In the genomic region with DNA sequence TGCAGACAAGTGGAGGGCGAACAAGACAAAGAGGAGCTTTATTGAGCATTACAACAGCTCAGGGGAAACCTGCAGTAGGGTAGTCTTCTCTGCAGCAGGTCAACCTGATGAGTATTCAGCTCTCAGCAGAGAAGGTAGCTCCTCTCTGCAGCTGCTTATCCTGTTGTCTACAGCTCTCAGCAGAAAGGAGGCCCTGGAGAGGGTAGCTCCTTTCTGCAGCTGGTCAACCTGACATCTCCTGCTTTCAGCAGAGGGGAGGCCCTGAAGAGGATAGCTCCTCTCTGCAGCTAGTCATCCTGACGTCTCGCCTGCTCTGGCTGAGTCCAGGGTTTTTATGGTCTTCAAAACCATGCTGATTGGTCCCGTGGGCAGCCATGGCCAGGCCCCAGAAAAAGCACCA, we compare ENCODE assay signal across 1 cellular context.
A peak's percentile ranks its signal among the peaks of the same experiment; 100 is the strongest.
TF ChIP-seq lines count a peak whose summit lies in the region.

No MANE protein-coding gene starts in this region.

TF ChIP-seq in K562, 482 proteins besides CTCF, POLR2A, EP300 and RAD21 (continued from another document and continues in another):
- TF ChIP-seq CUX1 (CRISPR knock-in tag; IDR thresholded peaks at IDR 0.05) (no peak), CBX5 (IDR thresholded peaks at IDR 0.05; ENCODE audit: borderline replicate concordance, low read depth) (peak; percentile 96), FOXK2 (conservative IDR thresholded peaks at IDR 0.05 in 1 of 2, IDR thresholded peaks at IDR 0.05 in 1 of 2; ENCODE audit: low read depth in 2 of 2) (no peak), ZNF347 (CRISPR knock-in tag; IDR thresholded peaks at IDR 0.05; ENCODE audit: low read depth) (no peak), ZNF274 (IDR thresholded peaks at IDR 0.05; ENCODE audit: borderline replicate concordance, low read depth, low read length) (no peak), KLF1 (tag; IDR thresholded peaks at IDR 0.05) (no peak), PYGO2 (tag; IDR thresholded peaks at IDR 0.05) (no peak), ZNF133 (CRISPR knock-in tag; IDR thresholded peaks at IDR 0.05) (no peak), HMBOX1 (IDR thresholded peaks at IDR 0.05) (no peak), MTA3 (IDR thresholded peaks at IDR 0.05; ENCODE audit: borderline replicate concordance) (0 out of 2 replicates have a peak, but pooled peaks have one; percentile 34), CHD1 (IDR thresholded peaks at IDR 0.05; ENCODE audit: low read length) (no peak), CHCHD3 (CRISPR knock-in tag; IDR thresholded peaks at IDR 0.05) (no peak), ZNF551 (CRISPR knock-in tag; IDR thresholded peaks at IDR 0.05) (no peak), TAF9B (IDR thresholded peaks at IDR 0.05; ENCODE audit: partially characterized antibody) (no peak)
- TF ChIP-seq, protein P1, sequence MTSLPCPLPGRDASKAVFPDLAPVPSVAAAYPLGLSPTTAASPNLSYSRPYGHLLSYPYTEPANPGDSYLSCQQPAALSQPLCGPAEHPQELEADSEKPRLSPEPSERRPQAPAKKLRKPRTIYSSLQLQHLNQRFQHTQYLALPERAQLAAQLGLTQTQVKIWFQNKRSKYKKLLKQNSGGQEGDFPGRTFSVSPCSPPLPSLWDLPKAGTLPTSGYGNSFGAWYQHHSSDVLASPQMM (CRISPR knock-in tag; IDR thresholded peaks at IDR 0.05): no peak
- TF ChIP-seq, protein P2, sequence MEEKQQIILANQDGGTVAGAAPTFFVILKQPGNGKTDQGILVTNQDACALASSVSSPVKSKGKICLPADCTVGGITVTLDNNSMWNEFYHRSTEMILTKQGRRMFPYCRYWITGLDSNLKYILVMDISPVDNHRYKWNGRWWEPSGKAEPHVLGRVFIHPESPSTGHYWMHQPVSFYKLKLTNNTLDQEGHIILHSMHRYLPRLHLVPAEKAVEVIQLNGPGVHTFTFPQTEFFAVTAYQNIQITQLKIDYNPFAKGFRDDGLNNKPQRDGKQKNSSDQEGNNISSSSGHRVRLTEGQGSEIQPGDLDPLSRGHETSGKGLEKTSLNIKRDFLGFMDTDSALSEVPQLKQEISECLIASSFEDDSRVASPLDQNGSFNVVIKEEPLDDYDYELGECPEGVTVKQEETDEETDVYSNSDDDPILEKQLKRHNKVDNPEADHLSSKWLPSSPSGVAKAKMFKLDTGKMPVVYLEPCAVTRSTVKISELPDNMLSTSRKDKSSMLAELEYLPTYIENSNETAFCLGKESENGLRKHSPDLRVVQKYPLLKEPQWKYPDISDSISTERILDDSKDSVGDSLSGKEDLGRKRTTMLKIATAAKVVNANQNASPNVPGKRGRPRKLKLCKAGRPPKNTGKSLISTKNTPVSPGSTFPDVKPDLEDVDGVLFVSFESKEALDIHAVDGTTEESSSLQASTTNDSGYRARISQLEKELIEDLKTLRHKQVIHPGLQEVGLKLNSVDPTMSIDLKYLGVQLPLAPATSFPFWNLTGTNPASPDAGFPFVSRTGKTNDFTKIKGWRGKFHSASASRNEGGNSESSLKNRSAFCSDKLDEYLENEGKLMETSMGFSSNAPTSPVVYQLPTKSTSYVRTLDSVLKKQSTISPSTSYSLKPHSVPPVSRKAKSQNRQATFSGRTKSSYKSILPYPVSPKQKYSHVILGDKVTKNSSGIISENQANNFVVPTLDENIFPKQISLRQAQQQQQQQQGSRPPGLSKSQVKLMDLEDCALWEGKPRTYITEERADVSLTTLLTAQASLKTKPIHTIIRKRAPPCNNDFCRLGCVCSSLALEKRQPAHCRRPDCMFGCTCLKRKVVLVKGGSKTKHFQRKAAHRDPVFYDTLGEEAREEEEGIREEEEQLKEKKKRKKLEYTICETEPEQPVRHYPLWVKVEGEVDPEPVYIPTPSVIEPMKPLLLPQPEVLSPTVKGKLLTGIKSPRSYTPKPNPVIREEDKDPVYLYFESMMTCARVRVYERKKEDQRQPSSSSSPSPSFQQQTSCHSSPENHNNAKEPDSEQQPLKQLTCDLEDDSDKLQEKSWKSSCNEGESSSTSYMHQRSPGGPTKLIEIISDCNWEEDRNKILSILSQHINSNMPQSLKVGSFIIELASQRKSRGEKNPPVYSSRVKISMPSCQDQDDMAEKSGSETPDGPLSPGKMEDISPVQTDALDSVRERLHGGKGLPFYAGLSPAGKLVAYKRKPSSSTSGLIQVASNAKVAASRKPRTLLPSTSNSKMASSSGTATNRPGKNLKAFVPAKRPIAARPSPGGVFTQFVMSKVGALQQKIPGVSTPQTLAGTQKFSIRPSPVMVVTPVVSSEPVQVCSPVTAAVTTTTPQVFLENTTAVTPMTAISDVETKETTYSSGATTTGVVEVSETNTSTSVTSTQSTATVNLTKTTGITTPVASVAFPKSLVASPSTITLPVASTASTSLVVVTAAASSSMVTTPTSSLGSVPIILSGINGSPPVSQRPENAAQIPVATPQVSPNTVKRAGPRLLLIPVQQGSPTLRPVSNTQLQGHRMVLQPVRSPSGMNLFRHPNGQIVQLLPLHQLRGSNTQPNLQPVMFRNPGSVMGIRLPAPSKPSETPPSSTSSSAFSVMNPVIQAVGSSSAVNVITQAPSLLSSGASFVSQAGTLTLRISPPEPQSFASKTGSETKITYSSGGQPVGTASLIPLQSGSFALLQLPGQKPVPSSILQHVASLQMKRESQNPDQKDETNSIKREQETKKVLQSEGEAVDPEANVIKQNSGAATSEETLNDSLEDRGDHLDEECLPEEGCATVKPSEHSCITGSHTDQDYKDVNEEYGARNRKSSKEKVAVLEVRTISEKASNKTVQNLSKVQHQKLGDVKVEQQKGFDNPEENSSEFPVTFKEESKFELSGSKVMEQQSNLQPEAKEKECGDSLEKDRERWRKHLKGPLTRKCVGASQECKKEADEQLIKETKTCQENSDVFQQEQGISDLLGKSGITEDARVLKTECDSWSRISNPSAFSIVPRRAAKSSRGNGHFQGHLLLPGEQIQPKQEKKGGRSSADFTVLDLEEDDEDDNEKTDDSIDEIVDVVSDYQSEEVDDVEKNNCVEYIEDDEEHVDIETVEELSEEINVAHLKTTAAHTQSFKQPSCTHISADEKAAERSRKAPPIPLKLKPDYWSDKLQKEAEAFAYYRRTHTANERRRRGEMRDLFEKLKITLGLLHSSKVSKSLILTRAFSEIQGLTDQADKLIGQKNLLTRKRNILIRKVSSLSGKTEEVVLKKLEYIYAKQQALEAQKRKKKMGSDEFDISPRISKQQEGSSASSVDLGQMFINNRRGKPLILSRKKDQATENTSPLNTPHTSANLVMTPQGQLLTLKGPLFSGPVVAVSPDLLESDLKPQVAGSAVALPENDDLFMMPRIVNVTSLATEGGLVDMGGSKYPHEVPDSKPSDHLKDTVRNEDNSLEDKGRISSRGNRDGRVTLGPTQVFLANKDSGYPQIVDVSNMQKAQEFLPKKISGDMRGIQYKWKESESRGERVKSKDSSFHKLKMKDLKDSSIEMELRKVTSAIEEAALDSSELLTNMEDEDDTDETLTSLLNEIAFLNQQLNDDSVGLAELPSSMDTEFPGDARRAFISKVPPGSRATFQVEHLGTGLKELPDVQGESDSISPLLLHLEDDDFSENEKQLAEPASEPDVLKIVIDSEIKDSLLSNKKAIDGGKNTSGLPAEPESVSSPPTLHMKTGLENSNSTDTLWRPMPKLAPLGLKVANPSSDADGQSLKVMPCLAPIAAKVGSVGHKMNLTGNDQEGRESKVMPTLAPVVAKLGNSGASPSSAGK (IDR thresholded peaks at IDR 0.05): no peak
- TF ChIP-seq, protein P3, sequence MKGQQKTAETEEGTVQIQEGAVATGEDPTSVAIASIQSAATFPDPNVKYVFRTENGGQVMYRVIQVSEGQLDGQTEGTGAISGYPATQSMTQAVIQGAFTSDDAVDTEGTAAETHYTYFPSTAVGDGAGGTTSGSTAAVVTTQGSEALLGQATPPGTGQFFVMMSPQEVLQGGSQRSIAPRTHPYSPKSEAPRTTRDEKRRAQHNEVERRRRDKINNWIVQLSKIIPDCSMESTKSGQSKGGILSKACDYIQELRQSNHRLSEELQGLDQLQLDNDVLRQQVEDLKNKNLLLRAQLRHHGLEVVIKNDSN (CRISPR knock-in tag; IDR thresholded peaks at IDR 0.05): no peak
- TF ChIP-seq, protein P4, sequence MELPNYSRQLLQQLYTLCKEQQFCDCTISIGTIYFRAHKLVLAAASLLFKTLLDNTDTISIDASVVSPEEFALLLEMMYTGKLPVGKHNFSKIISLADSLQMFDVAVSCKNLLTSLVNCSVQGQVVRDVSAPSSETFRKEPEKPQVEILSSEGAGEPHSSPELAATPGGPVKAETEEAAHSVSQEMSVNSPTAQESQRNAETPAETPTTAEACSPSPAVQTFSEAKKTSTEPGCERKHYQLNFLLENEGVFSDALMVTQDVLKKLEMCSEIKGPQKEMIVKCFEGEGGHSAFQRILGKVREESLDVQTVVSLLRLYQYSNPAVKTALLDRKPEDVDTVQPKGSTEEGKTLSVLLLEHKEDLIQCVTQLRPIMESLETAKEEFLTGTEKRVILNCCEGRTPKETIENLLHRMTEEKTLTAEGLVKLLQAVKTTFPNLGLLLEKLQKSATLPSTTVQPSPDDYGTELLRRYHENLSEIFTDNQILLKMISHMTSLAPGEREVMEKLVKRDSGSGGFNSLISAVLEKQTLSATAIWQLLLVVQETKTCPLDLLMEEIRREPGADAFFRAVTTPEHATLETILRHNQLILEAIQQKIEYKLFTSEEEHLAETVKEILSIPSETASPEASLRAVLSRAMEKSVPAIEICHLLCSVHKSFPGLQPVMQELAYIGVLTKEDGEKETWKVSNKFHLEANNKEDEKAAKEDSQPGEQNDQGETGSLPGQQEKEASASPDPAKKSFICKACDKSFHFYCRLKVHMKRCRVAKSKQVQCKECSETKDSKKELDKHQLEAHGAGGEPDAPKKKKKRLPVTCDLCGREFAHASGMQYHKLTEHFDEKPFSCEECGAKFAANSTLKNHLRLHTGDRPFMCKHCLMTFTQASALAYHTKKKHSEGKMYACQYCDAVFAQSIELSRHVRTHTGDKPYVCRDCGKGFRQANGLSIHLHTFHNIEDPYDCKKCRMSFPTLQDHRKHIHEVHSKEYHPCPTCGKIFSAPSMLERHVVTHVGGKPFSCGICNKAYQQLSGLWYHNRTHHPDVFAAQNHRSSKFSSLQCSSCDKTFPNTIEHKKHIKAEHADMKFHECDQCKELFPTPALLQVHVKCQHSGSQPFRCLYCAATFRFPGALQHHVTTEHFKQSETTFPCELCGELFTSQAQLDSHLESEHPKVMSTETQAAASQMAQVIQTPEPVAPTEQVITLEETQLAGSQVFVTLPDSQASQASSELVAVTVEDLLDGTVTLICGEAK (IDR thresholded peaks at IDR 0.05): no peak
- TF ChIP-seq, protein P4 (CRISPR knock-in tag; IDR thresholded peaks at IDR 0.05): no peak
